9 cellular contexts compared by ENCODE assay signal in the genomic region with DNA sequence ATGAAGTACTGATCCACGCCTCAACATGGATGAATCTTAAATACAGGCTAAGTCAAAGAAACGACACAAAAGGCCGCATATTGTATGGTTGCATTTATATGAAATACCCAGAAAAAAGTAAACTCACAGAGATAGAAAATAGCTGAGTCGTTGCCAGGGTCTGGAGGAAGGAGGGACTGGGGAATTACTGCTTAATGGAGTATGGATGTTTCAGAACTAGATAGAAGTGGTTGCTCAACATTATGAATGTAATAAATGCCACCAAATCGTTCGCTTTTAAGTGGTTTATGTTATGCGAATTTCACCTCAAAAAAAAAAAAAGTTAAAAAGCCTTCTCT. TPM values are rescaled to one million over a fixed set of nuclear protein-coding genes. Genes with fewer than 3 reads are reported as not detected.
DNase-seq lines count a peak whose midpoint lies in the region; ATAC-seq and TF ChIP-seq lines count a peak whose summit lies in the region.
"Had no signal": no experiment of that assay in that cellular context is flagged by ENCODE, and none has a peak within 500 bp of the region (broad histone marks: within the 10 kb centered on the region; RNA-seq: fewer than 3 reads in every experiment).

No MANE protein-coding gene starts in this region.

- DNase-seq in NCI-H345 (lab: John Stamatoyannopoulos, UW) (peak; percentile 26), NCI-H345 treated with DMSO at 0.1 percent for 48 hours (lab: John Stamatoyannopoulos, UW; ENCODE audit: unreplicated experiment) (no peak), activated B cell treated with CpG ODN at 0.5 μM for 24 hours (no peak), hepatocyte (ENCODE audit: low spot score) (no peak), stomach (no peak), NOMO-1 (lab: John Stamatoyannopoulos, UW; ENCODE audit: unreplicated experiment in 2 of 2) (no peak)
- no peak for DNase-seq in stimulated activated CD8-positive, alpha-beta memory T cell treated with anti-CD3 and anti-CD28 coated beads, Interleukin-4, amount 100 ng/mL, for 48 hours
- DNase-seq: NCI-H1436 treated with DMSO at 0.1 percent for 48 hours had no signal

- no peak for TF ChIP-seq POLR2A in stomach (IDR thresholded peaks at IDR 0.05)

- H3K36me3 Mint-ChIP-seq in activated B cell treated with CpG ODN at 0.5 μM for 24 hours (ENCODE audit: low read depth), result peaks cover 4% of the 10 kb centered on the region

- H3K4me2 ChIP-seq in hepatocyte, result peak overlapping the region; percentile 90

- peaks cover 17% of the 10 kb centered on the region for H3K4me1 Mint-ChIP-seq in activated B cell treated with CpG ODN at 0.5 μM for 24 hours

- peaks cover 32% of the 10 kb centered on the region for H3K79me2 ChIP-seq in hepatocyte

- WGBS in hepatocyte (ENCODE audit: low lambda C conversion rate, missing lambda C conversion rate), result 51% methylated on average over 7 of the region's 7 CpGs
- 19 to 30% (median 25%) methylated on average over 7 of the region's 7 CpGs for WGBS in stomach, 5 donors

- H3K9me3 ChIP-seq in hepatocyte (ENCODE audit: low read depth), result no peaks in the 10 kb centered on the region
- no peaks in the 10 kb centered on the region for H3K9me3 ChIP-seq in stomach

- H3K27ac ChIP-seq in hepatocyte (peak overlapping the region; percentile 99), stomach (peak overlapping the region; percentile 88 to 96 (median 91))

- H4K20me1 ChIP-seq in hepatocyte (ENCODE audit: insufficient read depth, poor library complexity, severe bottlenecking), result no peaks in the 10 kb centered on the region

- no peaks in the 10 kb centered on the region for H3K9me3 Mint-ChIP-seq in activated B cell treated with CpG ODN at 0.5 μM for 24 hours

- ATAC-seq in activated B cell treated with CpG ODN at 0.5 μM for 24 hours (ENCODE audit: low read depth) (no peak), GM18870 (IDR thresholded peaks at IDR 0.05; ENCODE audit: unreplicated experiment) (no peak)

- peak overlapping the region; percentile 95 for H3K4me3 Mint-ChIP-seq in activated B cell treated with CpG ODN at 0.5 μM for 24 hours

- CTCF ChIA-PET in activated B cell treated with CpG ODN at 0.5 μM for 24 hours (lab: Charles Lee), result no interaction called here

- peak overlapping the region; percentile 95 for H2AFZ ChIP-seq in hepatocyte

- peaks cover 4% of the 10 kb centered on the region for H3K27me3 Mint-ChIP-seq in activated B cell treated with CpG ODN at 0.5 μM for 24 hours

- peak overlapping the region; percentile 81 for H3K4me3 ChIP-seq in hepatocyte
- H3K4me3 ChIP-seq in stomach, result peak overlapping the region; percentile 58 to 89 (median 74)

- intact Hi-C loops in activated B cell treated with CpG ODN at 0.5 μM for 24 hours (cut with micrococcal nuclease) (loop anchor here (1.0 to 10.0 kb wide), 4 partner anchors 15 to 521 kb away; partner anchors contain the start of genes STX17, TEX10 and TMEFF1), stomach (cut with DNase I; ENCODE audit: low total_unique reads) (no loop called here)

- no peak for TF ChIP-seq EP300 in stomach (IDR thresholded peaks at IDR 0.05)

- TF ChIP-seq CTCF in activated B cell treated with CpG ODN at 0.5 μM for 24 hours (IDR thresholded peaks at IDR 0.05) (no peak), hepatocyte (IDR thresholded peaks at IDR 0.05; ENCODE audit: poor library complexity) (no peak), stomach (IDR thresholded peaks at IDR 0.05) (no peak)

- H3K27me3 ChIP-seq in hepatocyte (no peaks in the 10 kb centered on the region), stomach (no peaks in the 10 kb centered on the region)

- H3K27ac Mint-ChIP-seq in activated B cell treated with CpG ODN at 0.5 μM for 24 hours, result peak overlapping the region; percentile 91

- no peaks in the 10 kb centered on the region for H3K9me2 ChIP-seq in hepatocyte (replicated peaks; ENCODE audit: insufficient read depth)

- H3K4me1 ChIP-seq in hepatocyte (ENCODE audit: insufficient read depth), result peaks cover 20% of the 10 kb centered on the region
- peaks cover 15 to 37% (median 30%) of the 10 kb centered on the region in 4 donors for H3K4me1 ChIP-seq in stomach

- POLR2A ChIA-PET in activated B cell treated with CpG ODN at 0.5 μM for 24 hours (lab: Charles Lee), result interaction anchor here (1.1 kb wide), 2 partner anchors 15 to 74 kb away, joined by 5 to 7 read pairs; partner anchors contain the start of gene TEX10

- H3K36me3 ChIP-seq in hepatocyte (replicated peaks; ENCODE audit: insufficient read depth, low read depth), result no peaks in the 10 kb centered on the region
- no peaks in the 10 kb centered on the region for H3K36me3 ChIP-seq in stomach

RNA-seq across cellular contexts. Expression of gene MSANTD3, which starts 0.8 kb away (rescaled TPM):
- total RNA-seq in activated B cell treated with CpG ODN at 0.5 μM for 24 hours (13.0 and 13.2 TPM in 2 replicates), hepatocyte (34.3 and 42.2 TPM in 2 replicates), stomach (100 to 1,000 TPM in 1 of 5 donors, 10 to 100 TPM in 3, 1 to 10 TPM in 1; 1.2 to 121 (median 17.5) TPM)
- polyA plus RNA-seq in hepatocyte (33.4 and 33.8 TPM in 2 replicates), stomach (10 to 100 TPM in 2 of 3 donors, 1 to 10 TPM in 1; 9.9 to 28.8 (median 17.3) TPM)

RNA-seq across cellular contexts. Expression of gene TMEFF1, which starts 46.8 kb away (rescaled TPM):
- total RNA-seq in activated B cell treated with CpG ODN at 0.5 μM for 24 hours (0.29 TPM in 1 of 2 replicates, not detected in the other), hepatocyte (8.7 and 13.7 TPM in 2 replicates), stomach (under 1 TPM in 1 of 5 donors, not detected in 4; 0.92 TPM)
- polyA plus RNA-seq in hepatocyte (5.4 and 5.9 TPM in 2 replicates), stomach (under 1 TPM in 1 of 3 donors, not detected in 2; 0.05 TPM)
